ENCODE assay signal across 1 cellular context in genomic region chr6:30907758-30908591, GRCh38.
TF ChIP-seq lines count a peak whose summit lies in the region.

Gene GTF2H4 (plus strand): TSS chr6:30908207.

TF ChIP-seq in GM12878, 131 proteins besides CTCF, POLR2A, EP300 and RAD21 (continued from another document and continues in another):
- TF ChIP-seq MLLT1 (IDR thresholded peaks at IDR 0.05) (peak; percentile 74), PRDM15 (CRISPR knock-in tag; IDR thresholded peaks at IDR 0.05) (no peak), ZNF207 (IDR thresholded peaks at IDR 0.05; ENCODE audit: borderline replicate concordance) (peak; percentile 93; the same call in 1 of the 2 replicates), SMAD5 (IDR thresholded peaks at IDR 0.05; ENCODE audit: low read depth) (no peak), STAT1 (conservative IDR thresholded peaks at IDR 0.05) (peak; percentile 98), IRF5 (IDR thresholded peaks at IDR 0.05; ENCODE audit: borderline replicate concordance) (peak; percentile 36; the same call in 1 of the 2 replicates), CEBPZ (IDR thresholded peaks at IDR 0.05; ENCODE audit: low read depth, low read length) (no peak; the same call in 1 of the 2 replicates), YY1 (IDR thresholded peaks at IDR 0.05; ENCODE audit: low read depth, low read length) (peak; percentile 79; the same call in 1 of the 2 replicates), RELB (IDR thresholded peaks at IDR 0.05; ENCODE audit: low read depth) (peak; percentile 99), CBFB (IDR thresholded peaks at IDR 0.05; ENCODE audit: low read depth) (peak; percentile 37; the same call in 1 of the 2 replicates), EZH2 (IDR thresholded peaks at IDR 0.05; ENCODE audit: borderline replicate concordance, control insufficient read depth, low read depth, low read length) (no peak), E2F4 (IDR thresholded peaks at IDR 0.05; ENCODE audit: low read depth, low read length) (no peak), CUX1 (IDR thresholded peaks at IDR 0.05; ENCODE audit: insufficient replicate concordance, low read depth, low read length) (no peak), ZNF24 (IDR thresholded peaks at IDR 0.05) (no peak), SMARCA5 (IDR thresholded peaks at IDR 0.05) (peak; percentile 100), ASH2L (IDR thresholded peaks at IDR 0.05; ENCODE audit: borderline replicate concordance, low read depth) (no peak), LARP7 (IDR thresholded peaks at IDR 0.05) (peak; percentile 94), PKNOX1 (IDR thresholded peaks at IDR 0.05) (peak; percentile 51), HSF1 (IDR thresholded peaks at IDR 0.05; ENCODE audit: low read depth, low read length) (no peak; the same call in none of the 2 replicates), RUNX3 (IDR thresholded peaks at IDR 0.05; ENCODE audit: low read length) (peak; percentile 59), POU2F2 (IDR thresholded peaks at IDR 0.05; ENCODE audit: borderline replicate concordance, low read depth, low read length) (peak; percentile 79; the same call in 2 of the 3 replicates), BMI1 (IDR thresholded peaks at IDR 0.05; ENCODE audit: borderline replicate concordance) (no peak), CREB1 (IDR thresholded peaks at IDR 0.05; ENCODE audit: low read depth) (peak; percentile 77), JUNB (IDR thresholded peaks at IDR 0.05) (no peak; the same call in 1 of the 2 replicates), SKIL (IDR thresholded peaks at IDR 0.05; ENCODE audit: low read depth, poor library complexity, severe bottlenecking) (peak; percentile 83), ZNF622 (IDR thresholded peaks at IDR 0.05) (no peak), SPI1 (IDR thresholded peaks at IDR 0.05; ENCODE audit: borderline replicate concordance, insufficient read depth, low read depth, low read length) (no peak), HDAC2 (IDR thresholded peaks at IDR 0.05) (0 out of 2 replicates have a peak, but pooled peaks have one; percentile 53)
